Comparison of ENCODE assay signal across 8 cellular contexts in genomic region chr17:11719203-11719602, GRCh38.
"Had no signal": no experiment of that assay in that cellular context is flagged by ENCODE, and none has a peak within 500 bp of the region (broad histone marks: within the 10 kb centered on the region; RNA-seq: fewer than 3 reads in every experiment).

No MANE protein-coding gene starts in this region.

- DNase-seq: H9, HCEC 1CT, IMR-90 had no signal

- H2AFZ ChIP-seq: GM23338 had no signal

- ATAC-seq: GM23338, K562 had no signal

- H3K4me2 ChIP-seq: GM23338 had no signal

- H3K27ac ChIP-seq: HL-60 had no signal

- FAIRE-seq: H1, H54, K562 had no signal

- H3K4me3 ChIP-seq: GM23338, K562 had no signal
